In genomic region chr5:176664479-176664878, GRCh38 we compare ENCODE assay signal across 23 cellular contexts. TPM values are rescaled to one million over a fixed set of nuclear protein-coding genes. Genes with fewer than 3 reads are reported as not detected.
"Had no signal": no experiment of that assay in that cellular context is flagged by ENCODE, and none has a peak within 500 bp of the region (broad histone marks: within the 10 kb centered on the region; RNA-seq: fewer than 3 reads in every experiment).

No MANE protein-coding gene starts in this region.

- H3K36me3 Mint-ChIP-seq: activated naive CD4-positive, alpha-beta T cell treated with anti-CD3 and anti-CD28 coated beads, Interleukin-2, amount 10 ng/mL, durations not matched to agents 7 days and 5 days; activated naive CD8-positive, alpha-beta T cell treated with anti-CD3 and anti-CD28 coated beads for 36 hours; T-cell had no signal

- H3K27ac Mint-ChIP-seq: activated CD4-positive, alpha-beta T cell treated with anti-CD3 and anti-CD28 coated beads for 36 hours; activated CD8-positive, alpha-beta T cell treated with anti-CD3 and anti-CD28 coated beads for 36 hours; activated naive CD4-positive, alpha-beta T cell treated with anti-CD3 and anti-CD28 coated beads, Interleukin-2, amount 10 ng/mL, durations not matched to agents 7 days and 5 days; activated naive CD8-positive, alpha-beta T cell treated with anti-CD3 and anti-CD28 coated beads for 36 hours; activated T-cell treated with anti-CD3 and anti-CD28 coated beads, Interleukin-2, amount 50 U/mL, for 72 hours; activated T-helper 2 cell treated with anti-CD3 and anti-CD28 coated beads, Interferon-gamma antibody, Interleukin-2, Interleukin-4, amounts not matched to agents 10 μg/mL and 5 μg/mL and 100 μg/mL, durations not matched to agents 14 hours and 24 hours and 36 hours; T-cell had no signal

- H3K27ac ChIP-seq: SK-N-MC, VCaP had no signal

- DNase-seq: activated CD4-positive, alpha-beta T cell treated with anti-CD3 and anti-CD28 coated beads for 36 hours; activated CD8-positive, alpha-beta memory T cell treated with anti-CD3 and anti-CD28 coated beads, Interleukin-2, amount 50 U/mL, for 4 hours; activated CD8-positive, alpha-beta T cell treated with anti-CD3 and anti-CD28 coated beads for 36 hours; activated gamma-delta T cell treated with Interleukin-2 at 50 U/mL for 16 hours; activated naive CD4-positive, alpha-beta T cell treated with anti-CD3 and anti-CD28 coated beads, Interleukin-2, amount 10 ng/mL, durations not matched to agents 7 days and 5 days; activated naive CD8-positive, alpha-beta T cell treated with anti-CD3 and anti-CD28 coated beads for 36 hours; activated T-cell treated with anti-CD3 and anti-CD28 coated beads, Interleukin-2, amount 50 U/mL, for 72 hours; KG1; NCI-H1092; NCI-H1417; NCI-H1930; NCI-H2171 treated with DMSO at 0.1 percent for 48 hours; NCI-H226; NCI-H526; RPMI8226; T-cell had no signal

- H3K4me3 ChIP-seq: SK-N-MC had no signal

- H3K9me3 Mint-ChIP-seq: activated CD8-positive, alpha-beta T cell treated with anti-CD3 and anti-CD28 coated beads for 36 hours; activated naive CD4-positive, alpha-beta T cell treated with anti-CD3 and anti-CD28 coated beads, Interleukin-2, amount 10 ng/mL, durations not matched to agents 7 days and 5 days; activated naive CD8-positive, alpha-beta T cell treated with anti-CD3 and anti-CD28 coated beads for 36 hours; activated T-cell treated with anti-CD3 and anti-CD28 coated beads, Interleukin-2, amount 50 U/mL, for 72 hours; activated T-helper 2 cell treated with anti-CD3 and anti-CD28 coated beads, Interferon-gamma antibody, Interleukin-2, Interleukin-4, amounts not matched to agents 10 μg/mL and 5 μg/mL and 100 μg/mL, durations not matched to agents 14 hours and 24 hours and 36 hours; T-cell had no signal

- H3K4me3 Mint-ChIP-seq: activated CD4-positive, alpha-beta T cell treated with anti-CD3 and anti-CD28 coated beads for 36 hours; activated CD8-positive, alpha-beta T cell treated with anti-CD3 and anti-CD28 coated beads for 36 hours; activated naive CD4-positive, alpha-beta T cell treated with anti-CD3 and anti-CD28 coated beads, Interleukin-2, amount 10 ng/mL, durations not matched to agents 7 days and 5 days; activated naive CD8-positive, alpha-beta T cell treated with anti-CD3 and anti-CD28 coated beads for 36 hours; activated T-cell treated with anti-CD3 and anti-CD28 coated beads, Interleukin-2, amount 50 U/mL, for 72 hours; T-cell had no signal

- ATAC-seq: activated CD4-positive, alpha-beta T cell treated with anti-CD3 and anti-CD28 coated beads for 36 hours; activated CD8-positive, alpha-beta T cell treated with anti-CD3 and anti-CD28 coated beads for 36 hours; activated T-cell treated with anti-CD3 and anti-CD28 coated beads, Interleukin-2, amount 50 U/mL, for 72 hours; Right ventricle myocardium inferior; T-cell had no signal

RNA-seq across cellular contexts. Expression of gene EIF4E1B, which starts 34.0 kb away (rescaled TPM):
- total RNA-seq: activated CD4-positive, alpha-beta T cell treated with anti-CD3 and anti-CD28 coated beads for 36 hours; activated CD8-positive, alpha-beta T cell treated with anti-CD3 and anti-CD28 coated beads for 36 hours; activated naive CD8-positive, alpha-beta T cell treated with anti-CD3 and anti-CD28 coated beads for 36 hours; activated T-cell treated with anti-CD3 and anti-CD28 coated beads, Interleukin-2, amount 50 U/mL, for 72 hours; activated T-helper 2 cell treated with anti-CD3 and anti-CD28 coated beads, Interferon-gamma antibody, Interleukin-2, Interleukin-4, amounts not matched to agents 10 μg/mL and 5 μg/mL and 100 μg/mL, durations not matched to agents 14 hours and 24 hours and 36 hours; MCF 10A; NCI-H460; Right ventricle myocardium inferior; T-cell; T-helper 2 cell treated with Interferon-gamma antibody and Interleukin-4, amounts not matched to agents 100 ng/mL and 5 ng/mL, for 36 hours had no signal

RNA-seq across cellular contexts. Expression of gene SNCB, which starts 34.1 kb away (rescaled TPM):
- total RNA-seq: activated T-helper 2 cell treated with anti-CD3 and anti-CD28 coated beads, Interferon-gamma antibody, Interleukin-2, Interleukin-4, amounts not matched to agents 10 μg/mL and 5 μg/mL and 100 μg/mL, durations not matched to agents 14 hours and 24 hours and 36 hours; MCF 10A; Right ventricle myocardium inferior; T-cell; T-helper 2 cell treated with Interferon-gamma antibody and Interleukin-4, amounts not matched to agents 100 ng/mL and 5 ng/mL, for 36 hours had no signal
